30 cellular contexts compared by ENCODE assay signal in the genomic region with DNA sequence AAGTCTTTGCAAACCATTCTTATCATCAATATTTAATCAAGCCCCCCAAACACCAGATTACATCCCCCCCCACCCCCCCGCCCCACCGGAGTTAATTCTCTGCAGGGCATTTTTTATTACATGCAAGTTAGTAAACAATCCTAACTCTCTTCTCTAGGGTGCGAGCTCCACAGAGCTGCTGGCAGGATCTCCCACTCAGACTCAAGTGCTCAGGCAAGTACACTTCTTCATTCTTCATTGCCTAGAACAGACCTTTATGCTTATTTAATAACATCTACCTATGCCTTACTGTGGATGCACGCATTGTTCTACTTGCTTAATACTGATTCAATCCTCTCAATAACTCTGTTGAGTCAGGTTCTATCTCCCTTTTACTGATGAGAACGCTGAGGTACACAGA. TPM values are rescaled to one million over a fixed set of nuclear protein-coding genes. Genes with fewer than 3 reads are reported as not detected.
"Had no signal": no experiment of that assay in that cellular context is flagged by ENCODE, and none has a peak within 500 bp of the region (broad histone marks: within the 10 kb centered on the region; RNA-seq: fewer than 3 reads in every experiment).

No MANE protein-coding gene starts in this region.

- H3K36me3 ChIP-seq: brain microvascular endothelial cell, esophagus muscularis mucosa, gastrocnemius medialis, WERI-Rb-1 had no signal

- H3K4me1 ChIP-seq: esophagus muscularis mucosa, foreskin keratinocyte, gastrocnemius medialis had no signal

- ATAC-seq: activated CD4-positive, CD25-positive, alpha-beta regulatory T cell treated with anti-CD3 and anti-CD28 coated beads, Interleukin-2, amount 50 U/mL, for 24 hours; activated CD8-positive, alpha-beta T cell treated with anti-CD3 and anti-CD28 coated beads for 36 hours; effector memory CD8-positive, alpha-beta T cell; foreskin keratinocyte; gastrocnemius medialis; T-helper 17 cell had no signal

- DNase-seq: activated B cell treated with CpG ODN at 0.5 μM for 24 hours; activated CD4-positive, alpha-beta T cell treated with anti-CD3 and anti-CD28 coated beads for 48 hours; activated CD4-positive, alpha-beta T cell treated with anti-CD3 and anti-CD28 coated beads, Interleukin-2, amount 50 U/mL, for 1 hour; activated CD4-positive, alpha-beta T cell treated with anti-CD3 and anti-CD28 coated beads, Interleukin-2, amount 50 U/mL, for 48 hours; activated CD8-positive, alpha-beta memory T cell treated with anti-CD3 and anti-CD28 coated beads for 24 hours; activated CD8-positive, alpha-beta T cell treated with anti-CD3 and anti-CD28 coated beads for 36 hours; activated effector memory CD4-positive, alpha-beta T cell treated with Interleukin-2 at 50 U/mL for 16 hours; activated gamma-delta T cell treated with Interleukin-2 at 50 U/mL for 16 hours; activated naive CD4-positive, alpha-beta T cell treated with anti-CD3 and anti-CD28 coated beads, Interleukin-2, amount 50 U/mL, for 16 hours; activated naive CD4-positive, alpha-beta T cell treated with Interleukin-2 at 50 U/mL for 16 hours; activated T-cell treated with anti-CD3 and anti-CD28 coated beads, Interleukin-2, amount 50 U/mL, for 4 hours; amniotic stem cell; anterior cingulate cortex; brain microvascular endothelial cell; dorsolateral prefrontal cortex; effector CD4-positive, alpha-beta T cell; effector memory CD8-positive, alpha-beta T cell; erythroblast; foreskin keratinocyte; gastrocnemius medialis; glutamatergic neuron; T-helper 1 cell; T-helper 17 cell; T1000; WERI-Rb-1 had no signal

- H3K9me3 ChIP-seq: esophagus muscularis mucosa, gastrocnemius medialis had no signal

- H3K27me3 ChIP-seq: brain microvascular endothelial cell, esophagus muscularis mucosa, foreskin keratinocyte, gastrocnemius medialis had no signal

- H3K4me3 ChIP-seq: coronary artery, dorsolateral prefrontal cortex, esophagus muscularis mucosa, gastrocnemius medialis had no signal

- H3K27ac ChIP-seq: brain microvascular endothelial cell, coronary artery, dorsolateral prefrontal cortex, esophagus muscularis mucosa, foreskin keratinocyte, gastrocnemius medialis, WERI-Rb-1 had no signal

- FAIRE-seq: astrocyte, bronchial epithelial cell had no signal

RNA-seq across cellular contexts. Expression of gene SAXO1, which starts 9.9 kb away (rescaled TPM):
- total RNA-seq: activated T-cell treated with anti-CD3 and anti-CD28 coated beads, Interleukin-2, amount 50 U/mL, for 4 hours; astrocyte; bronchial epithelial cell; foreskin keratinocyte; T-helper 17 cell had no signal
